In the genomic region with DNA sequence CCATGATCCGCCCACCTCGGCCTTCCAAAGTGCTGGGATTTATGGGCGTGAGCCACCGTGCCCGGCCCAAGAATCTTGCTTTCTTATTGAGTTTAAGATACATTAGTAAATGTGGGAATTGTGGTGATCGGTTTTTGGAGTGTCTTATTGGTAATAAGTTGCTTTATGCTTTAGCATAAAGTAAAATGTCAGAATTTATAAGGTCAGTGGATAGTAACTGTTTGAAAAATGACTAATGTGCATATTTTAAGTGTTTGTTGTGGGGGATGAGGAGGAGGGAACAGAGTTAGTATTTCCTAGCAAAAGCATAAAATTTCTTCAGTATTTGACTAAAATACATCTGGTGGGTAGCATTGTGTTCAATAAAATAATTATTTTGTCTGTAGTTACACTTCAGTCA, we compare ENCODE assay signal across 2 cellular contexts.
A peak's percentile ranks its signal among the peaks of the same experiment; 100 is the strongest.
TF ChIP-seq lines count a peak whose summit lies in the region.

No MANE protein-coding gene starts in this region.

TF ChIP-seq in SK-N-SH, 30 proteins besides CTCF, POLR2A, EP300 and RAD21 (continued from another document):
- TF ChIP-seq, protein P1, sequence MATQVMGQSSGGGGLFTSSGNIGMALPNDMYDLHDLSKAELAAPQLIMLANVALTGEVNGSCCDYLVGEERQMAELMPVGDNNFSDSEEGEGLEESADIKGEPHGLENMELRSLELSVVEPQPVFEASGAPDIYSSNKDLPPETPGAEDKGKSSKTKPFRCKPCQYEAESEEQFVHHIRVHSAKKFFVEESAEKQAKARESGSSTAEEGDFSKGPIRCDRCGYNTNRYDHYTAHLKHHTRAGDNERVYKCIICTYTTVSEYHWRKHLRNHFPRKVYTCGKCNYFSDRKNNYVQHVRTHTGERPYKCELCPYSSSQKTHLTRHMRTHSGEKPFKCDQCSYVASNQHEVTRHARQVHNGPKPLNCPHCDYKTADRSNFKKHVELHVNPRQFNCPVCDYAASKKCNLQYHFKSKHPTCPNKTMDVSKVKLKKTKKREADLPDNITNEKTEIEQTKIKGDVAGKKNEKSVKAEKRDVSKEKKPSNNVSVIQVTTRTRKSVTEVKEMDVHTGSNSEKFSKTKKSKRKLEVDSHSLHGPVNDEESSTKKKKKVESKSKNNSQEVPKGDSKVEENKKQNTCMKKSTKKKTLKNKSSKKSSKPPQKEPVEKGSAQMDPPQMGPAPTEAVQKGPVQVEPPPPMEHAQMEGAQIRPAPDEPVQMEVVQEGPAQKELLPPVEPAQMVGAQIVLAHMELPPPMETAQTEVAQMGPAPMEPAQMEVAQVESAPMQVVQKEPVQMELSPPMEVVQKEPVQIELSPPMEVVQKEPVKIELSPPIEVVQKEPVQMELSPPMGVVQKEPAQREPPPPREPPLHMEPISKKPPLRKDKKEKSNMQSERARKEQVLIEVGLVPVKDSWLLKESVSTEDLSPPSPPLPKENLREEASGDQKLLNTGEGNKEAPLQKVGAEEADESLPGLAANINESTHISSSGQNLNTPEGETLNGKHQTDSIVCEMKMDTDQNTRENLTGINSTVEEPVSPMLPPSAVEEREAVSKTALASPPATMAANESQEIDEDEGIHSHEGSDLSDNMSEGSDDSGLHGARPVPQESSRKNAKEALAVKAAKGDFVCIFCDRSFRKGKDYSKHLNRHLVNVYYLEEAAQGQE (IDR thresholded peaks at IDR 0.05; ENCODE audit: low read depth, low read length): no peak
- TF ChIP-seq, protein P2, sequence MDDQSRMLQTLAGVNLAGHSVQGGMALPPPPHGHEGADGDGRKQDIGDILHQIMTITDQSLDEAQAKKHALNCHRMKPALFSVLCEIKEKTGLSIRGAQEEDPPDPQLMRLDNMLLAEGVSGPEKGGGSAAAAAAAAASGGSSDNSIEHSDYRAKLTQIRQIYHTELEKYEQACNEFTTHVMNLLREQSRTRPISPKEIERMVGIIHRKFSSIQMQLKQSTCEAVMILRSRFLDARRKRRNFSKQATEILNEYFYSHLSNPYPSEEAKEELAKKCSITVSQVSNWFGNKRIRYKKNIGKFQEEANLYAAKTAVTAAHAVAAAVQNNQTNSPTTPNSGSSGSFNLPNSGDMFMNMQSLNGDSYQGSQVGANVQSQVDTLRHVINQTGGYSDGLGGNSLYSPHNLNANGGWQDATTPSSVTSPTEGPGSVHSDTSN (IDR thresholded peaks at IDR 0.05): peak; percentile 23; the same call in 1 of the 2 replicates
- TF ChIP-seq, protein P3, sequence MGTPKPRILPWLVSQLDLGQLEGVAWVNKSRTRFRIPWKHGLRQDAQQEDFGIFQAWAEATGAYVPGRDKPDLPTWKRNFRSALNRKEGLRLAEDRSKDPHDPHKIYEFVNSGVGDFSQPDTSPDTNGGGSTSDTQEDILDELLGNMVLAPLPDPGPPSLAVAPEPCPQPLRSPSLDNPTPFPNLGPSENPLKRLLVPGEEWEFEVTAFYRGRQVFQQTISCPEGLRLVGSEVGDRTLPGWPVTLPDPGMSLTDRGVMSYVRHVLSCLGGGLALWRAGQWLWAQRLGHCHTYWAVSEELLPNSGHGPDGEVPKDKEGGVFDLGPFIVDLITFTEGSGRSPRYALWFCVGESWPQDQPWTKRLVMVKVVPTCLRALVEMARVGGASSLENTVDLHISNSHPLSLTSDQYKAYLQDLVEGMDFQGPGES (IDR thresholded peaks at IDR 0.05; ENCODE audit: low read depth, low read length): no peak

TF ChIP-seq in SK-N-SH treated with all-trans-retinoic acid at 6 μM for 48 hours, 23 proteins besides CTCF, POLR2A, EP300 and RAD21 (continued from another document):
- TF ChIP-seq, protein P4, sequence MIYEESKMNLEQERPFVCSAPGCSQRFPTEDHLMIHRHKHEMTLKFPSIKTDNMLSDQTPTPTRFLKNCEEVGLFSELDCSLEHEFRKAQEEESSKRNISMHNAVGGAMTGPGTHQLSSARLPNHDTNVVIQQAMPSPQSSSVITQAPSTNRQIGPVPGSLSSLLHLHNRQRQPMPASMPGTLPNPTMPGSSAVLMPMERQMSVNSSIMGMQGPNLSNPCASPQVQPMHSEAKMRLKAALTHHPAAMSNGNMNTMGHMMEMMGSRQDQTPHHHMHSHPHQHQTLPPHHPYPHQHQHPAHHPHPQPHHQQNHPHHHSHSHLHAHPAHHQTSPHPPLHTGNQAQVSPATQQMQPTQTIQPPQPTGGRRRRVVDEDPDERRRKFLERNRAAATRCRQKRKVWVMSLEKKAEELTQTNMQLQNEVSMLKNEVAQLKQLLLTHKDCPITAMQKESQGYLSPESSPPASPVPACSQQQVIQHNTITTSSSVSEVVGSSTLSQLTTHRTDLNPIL (CRISPR knock-in tag; IDR thresholded peaks at IDR 0.05; ENCODE audit: low read depth): no peak
- TF ChIP-seq TCF4 (CRISPR knock-in tag; IDR thresholded peaks at IDR 0.05; ENCODE audit: borderline replicate concordance): no peak
- no peak for TF ChIP-seq GLIS3 (CRISPR knock-in tag; IDR thresholded peaks at IDR 0.05)
- TF ChIP-seq ZNF8 (CRISPR knock-in tag; IDR thresholded peaks at IDR 0.05): no peak
- TF ChIP-seq OSR1 (CRISPR knock-in tag; IDR thresholded peaks at IDR 0.05): no peak
